Comparison of ENCODE assay signal across 8 cellular contexts in the genomic region with DNA sequence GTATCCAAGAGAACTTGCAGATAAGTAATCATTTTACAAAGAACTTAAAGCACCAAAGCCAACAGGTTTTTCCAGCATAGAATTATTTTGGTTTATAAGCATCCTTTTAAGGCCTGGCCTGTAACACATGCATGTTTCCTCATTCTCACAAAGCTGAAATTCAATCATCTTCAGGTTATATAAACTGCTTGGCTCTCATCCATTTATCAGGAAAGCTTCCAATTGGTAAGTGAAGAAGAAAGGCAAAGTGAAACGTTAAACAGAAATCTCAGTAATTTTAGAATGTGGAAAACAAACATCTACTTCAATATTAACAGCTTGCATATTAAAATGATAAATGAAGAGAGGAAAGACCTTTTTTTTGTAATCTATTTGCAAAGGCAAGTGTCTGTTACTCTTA. TPM values are rescaled to one million over a fixed set of nuclear protein-coding genes. Genes with fewer than 3 reads are reported as not detected.
DNase-seq lines count a peak whose midpoint lies in the region; ATAC-seq and TF ChIP-seq lines count a peak whose summit lies in the region.

No MANE protein-coding gene starts in this region.

- H3K36me3 ChIP-seq in adipocyte (ENCODE audit: control insufficient read depth, insufficient read depth, low read length, severe bottlenecking): peaks cover 31% of the 10 kb centered on the region
- peaks cover 3 to 24% (median 17%) of the 10 kb centered on the region in 4 donors for H3K36me3 ChIP-seq in liver (ENCODE audit: control insufficient read depth in 4 of 4, insufficient read depth in 3 of 4, low read depth in 1 of 4, low read length in 3 of 4)
- peaks cover 4% of the 10 kb centered on the region for H3K36me3 ChIP-seq in urinary bladder (ENCODE audit: insufficient read depth)

- no peaks in the 10 kb centered on the region for H3K27me3 Mint-ChIP-seq in activated naive CD4-positive, alpha-beta T cell treated with anti-CD3 and anti-CD28 coated beads, Interleukin-2, amount 50 U/mL, for 24 hours

- H3K27ac ChIP-seq in liver (ENCODE audit: low read depth in 1 of 2, low read length in 2 of 2): peak overlapping the region in 1 of 2 donors; percentile 19
- H3K27ac ChIP-seq in urinary bladder (ENCODE audit: low read depth): no peak overlapping the region

- no peak for ATAC-seq in GM21825 (IDR thresholded peaks at IDR 0.05; ENCODE audit: unreplicated experiment)

- TF ChIP-seq RAD21 in liver (IDR thresholded peaks at IDR 0.05): no peak

- DNase-seq in activated naive CD4-positive, alpha-beta T cell treated with Interleukin-2 at 50 U/mL for 16 hours: no peak
- peak; percentile 71 for DNase-seq in adipocyte (ENCODE audit: low read depth)
- no peak for DNase-seq in GDM1 (lab: John Stamatoyannopoulos, UW)
- DNase-seq in NCI-H524 (lab: John Stamatoyannopoulos, UW): no peak

- H3K9me3 ChIP-seq in adipocyte (ENCODE audit: control insufficient read depth, low read length) (no peaks in the 10 kb centered on the region), liver (ENCODE audit: control insufficient read depth in 4 of 4, low read length in 3 of 4) (no peaks in the 10 kb centered on the region)

- peak overlapping the region; percentile 98 for H3K4me3 Mint-ChIP-seq in activated naive CD4-positive, alpha-beta T cell treated with anti-CD3 and anti-CD28 coated beads, Interleukin-2, amount 50 U/mL, for 24 hours

- H3K27ac Mint-ChIP-seq in activated naive CD4-positive, alpha-beta T cell treated with anti-CD3 and anti-CD28 coated beads, Interleukin-2, amount 50 U/mL, for 24 hours: peak overlapping the region; percentile 65

- peak overlapping the region; percentile 99 for H3K9ac ChIP-seq in adipocyte (ENCODE audit: low read length)
- H3K9ac ChIP-seq in liver (ENCODE audit: low read depth in 1 of 2, low read length in 2 of 2): peak overlapping the region; percentile 87 to 96

- H3K9me3 Mint-ChIP-seq in activated naive CD4-positive, alpha-beta T cell treated with anti-CD3 and anti-CD28 coated beads, Interleukin-2, amount 50 U/mL, for 24 hours: no peaks in the 10 kb centered on the region

- TF ChIP-seq CTCF in liver (IDR thresholded peaks at IDR 0.05; ENCODE audit: low read depth, low read length, missing input control): no peak

- H3K4me1 ChIP-seq in adipocyte (ENCODE audit: control insufficient read depth, insufficient read depth, low read length) (peaks cover 42% of the 10 kb centered on the region), liver (ENCODE audit: control insufficient read depth in 4 of 4, insufficient read depth in 4 of 4, low read length in 3 of 4) (peaks cover 4 to 23% (median 17%) of the 10 kb centered on the region in 4 donors), urinary bladder (ENCODE audit: insufficient read depth) (no peaks in the 10 kb centered on the region)

- H3K4me1 Mint-ChIP-seq in activated naive CD4-positive, alpha-beta T cell treated with anti-CD3 and anti-CD28 coated beads, Interleukin-2, amount 50 U/mL, for 24 hours: peaks cover 64% of the 10 kb centered on the region

- H3K27me3 ChIP-seq in adipocyte (replicated peaks; ENCODE audit: control insufficient read depth, insufficient read depth, low read length) (no peaks in the 10 kb centered on the region), liver (ENCODE audit: control insufficient read depth in 4 of 4, insufficient read depth in 4 of 4, low read length in 3 of 4) (no peaks in the 10 kb centered on the region)

- H3K4me3 ChIP-seq in adipocyte (ENCODE audit: low read length) (peak overlapping the region; percentile 99), liver (ENCODE audit: low read depth in 1 of 3, low read length in 3 of 3) (peak overlapping the region; percentile 82 to 90 (median 89)), urinary bladder (ENCODE audit: low read depth, low read length) (peak overlapping the region; percentile 18)

- H3K36me3 Mint-ChIP-seq in activated naive CD4-positive, alpha-beta T cell treated with anti-CD3 and anti-CD28 coated beads, Interleukin-2, amount 50 U/mL, for 24 hours: peaks cover 18% of the 10 kb centered on the region

- 0% methylated on average over 1 of the region's 1 CpG for WGBS in liver
- WGBS in urinary bladder: 1% methylated on average over 1 of the region's 1 CpG

TF ChIP-seq in liver, 16 proteins besides CTCF, POLR2A, EP300 and RAD21:
- TF ChIP-seq EGR1 (IDR thresholded peaks at IDR 0.05; ENCODE audit: low read depth in 2 of 2): no peak
- no peak for TF ChIP-seq TAF1 (conservative IDR thresholded peaks at IDR 0.05)
- no peak for TF ChIP-seq HNF4G (IDR thresholded peaks at IDR 0.05)
- no peak for TF ChIP-seq NR2F2 (IDR thresholded peaks at IDR 0.05)
- no peak for TF ChIP-seq SP1 (IDR thresholded peaks at IDR 0.05)
- no peak for TF ChIP-seq JUND (IDR thresholded peaks at IDR 0.05)
- TF ChIP-seq, protein P1, sequence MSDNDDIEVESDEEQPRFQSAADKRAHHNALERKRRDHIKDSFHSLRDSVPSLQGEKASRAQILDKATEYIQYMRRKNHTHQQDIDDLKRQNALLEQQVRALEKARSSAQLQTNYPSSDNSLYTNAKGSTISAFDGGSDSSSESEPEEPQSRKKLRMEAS (IDR thresholded peaks at IDR 0.05): no peak
- no peak for TF ChIP-seq HNF4A (conservative IDR thresholded peaks at IDR 0.05)
- TF ChIP-seq, protein P2, sequence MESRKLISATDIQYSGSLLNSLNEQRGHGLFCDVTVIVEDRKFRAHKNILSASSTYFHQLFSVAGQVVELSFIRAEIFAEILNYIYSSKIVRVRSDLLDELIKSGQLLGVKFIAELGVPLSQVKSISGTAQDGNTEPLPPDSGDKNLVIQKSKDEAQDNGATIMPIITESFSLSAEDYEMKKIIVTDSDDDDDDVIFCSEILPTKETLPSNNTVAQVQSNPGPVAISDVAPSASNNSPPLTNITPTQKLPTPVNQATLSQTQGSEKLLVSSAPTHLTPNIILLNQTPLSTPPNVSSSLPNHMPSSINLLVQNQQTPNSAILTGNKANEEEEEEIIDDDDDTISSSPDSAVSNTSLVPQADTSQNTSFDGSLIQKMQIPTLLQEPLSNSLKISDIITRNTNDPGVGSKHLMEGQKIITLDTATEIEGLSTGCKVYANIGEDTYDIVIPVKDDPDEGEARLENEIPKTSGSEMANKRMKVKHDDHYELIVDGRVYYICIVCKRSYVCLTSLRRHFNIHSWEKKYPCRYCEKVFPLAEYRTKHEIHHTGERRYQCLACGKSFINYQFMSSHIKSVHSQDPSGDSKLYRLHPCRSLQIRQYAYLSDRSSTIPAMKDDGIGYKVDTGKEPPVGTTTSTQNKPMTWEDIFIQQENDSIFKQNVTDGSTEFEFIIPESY (IDR thresholded peaks at IDR 0.05): no peak
- no peak for TF ChIP-seq RXRA (IDR thresholded peaks at IDR 0.05)
- TF ChIP-seq, protein P3, sequence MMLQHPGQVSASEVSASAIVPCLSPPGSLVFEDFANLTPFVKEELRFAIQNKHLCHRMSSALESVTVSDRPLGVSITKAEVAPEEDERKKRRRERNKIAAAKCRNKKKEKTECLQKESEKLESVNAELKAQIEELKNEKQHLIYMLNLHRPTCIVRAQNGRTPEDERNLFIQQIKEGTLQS (IDR thresholded peaks at IDR 0.05): no peak
- no peak for TF ChIP-seq FOXA1 (IDR thresholded peaks at IDR 0.05)
- no peak for TF ChIP-seq GABPA (IDR thresholded peaks at IDR 0.05 in 1 of 2, conservative IDR thresholded peaks at IDR 0.05 in 1 of 2)
- TF ChIP-seq, protein P4, sequence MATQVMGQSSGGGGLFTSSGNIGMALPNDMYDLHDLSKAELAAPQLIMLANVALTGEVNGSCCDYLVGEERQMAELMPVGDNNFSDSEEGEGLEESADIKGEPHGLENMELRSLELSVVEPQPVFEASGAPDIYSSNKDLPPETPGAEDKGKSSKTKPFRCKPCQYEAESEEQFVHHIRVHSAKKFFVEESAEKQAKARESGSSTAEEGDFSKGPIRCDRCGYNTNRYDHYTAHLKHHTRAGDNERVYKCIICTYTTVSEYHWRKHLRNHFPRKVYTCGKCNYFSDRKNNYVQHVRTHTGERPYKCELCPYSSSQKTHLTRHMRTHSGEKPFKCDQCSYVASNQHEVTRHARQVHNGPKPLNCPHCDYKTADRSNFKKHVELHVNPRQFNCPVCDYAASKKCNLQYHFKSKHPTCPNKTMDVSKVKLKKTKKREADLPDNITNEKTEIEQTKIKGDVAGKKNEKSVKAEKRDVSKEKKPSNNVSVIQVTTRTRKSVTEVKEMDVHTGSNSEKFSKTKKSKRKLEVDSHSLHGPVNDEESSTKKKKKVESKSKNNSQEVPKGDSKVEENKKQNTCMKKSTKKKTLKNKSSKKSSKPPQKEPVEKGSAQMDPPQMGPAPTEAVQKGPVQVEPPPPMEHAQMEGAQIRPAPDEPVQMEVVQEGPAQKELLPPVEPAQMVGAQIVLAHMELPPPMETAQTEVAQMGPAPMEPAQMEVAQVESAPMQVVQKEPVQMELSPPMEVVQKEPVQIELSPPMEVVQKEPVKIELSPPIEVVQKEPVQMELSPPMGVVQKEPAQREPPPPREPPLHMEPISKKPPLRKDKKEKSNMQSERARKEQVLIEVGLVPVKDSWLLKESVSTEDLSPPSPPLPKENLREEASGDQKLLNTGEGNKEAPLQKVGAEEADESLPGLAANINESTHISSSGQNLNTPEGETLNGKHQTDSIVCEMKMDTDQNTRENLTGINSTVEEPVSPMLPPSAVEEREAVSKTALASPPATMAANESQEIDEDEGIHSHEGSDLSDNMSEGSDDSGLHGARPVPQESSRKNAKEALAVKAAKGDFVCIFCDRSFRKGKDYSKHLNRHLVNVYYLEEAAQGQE (IDR thresholded peaks at IDR 0.05): no peak

RNA-seq across cellular contexts. Expression of a gene that starts 1.6 kb away (rescaled TPM):
- total RNA-seq in liver (100 to 1,000 TPM; 116 to 254 TPM), urinary bladder (144 TPM)
- polyA plus RNA-seq in liver (100 to 1,000 TPM; 116 to 247 TPM), urinary bladder (115 TPM)

RNA-seq across cellular contexts. Expression of a gene that starts 1.9 kb away (rescaled TPM):
- 100 to 1,000 TPM in 1 of 2 donors, 10 to 100 TPM in 1; 65.9 to 104 TPM for total RNA-seq in liver
- polyA plus RNA-seq in liver: 10 to 100 TPM; 23.6 to 28.5 TPM
- 194 TPM for total RNA-seq in urinary bladder
- polyA plus RNA-seq in urinary bladder: 63.3 TPM

RNA-seq across cellular contexts. Expression of a gene that starts 58.4 kb away (rescaled TPM):
- total RNA-seq in liver (100 to 1,000 TPM in 1 of 2 donors, 10 to 100 TPM in 1; 52.7 to 107 TPM), urinary bladder (76.5 TPM)
- polyA plus RNA-seq in liver (10 to 100 TPM; 59.2 to 80.8 TPM), urinary bladder (94.4 TPM)

Comparison
In these comparisons a context has a peak if more than half of its experiments do, and no peak if none do; other contexts are left out.
1. H3K4me3 ChIP-seq: peak in every context shown above with its lines; median percentile 99 in adipocyte; 89 in liver; 18 in urinary bladder.